ENCODE assay signal across 8 cellular contexts in the genomic region with DNA sequence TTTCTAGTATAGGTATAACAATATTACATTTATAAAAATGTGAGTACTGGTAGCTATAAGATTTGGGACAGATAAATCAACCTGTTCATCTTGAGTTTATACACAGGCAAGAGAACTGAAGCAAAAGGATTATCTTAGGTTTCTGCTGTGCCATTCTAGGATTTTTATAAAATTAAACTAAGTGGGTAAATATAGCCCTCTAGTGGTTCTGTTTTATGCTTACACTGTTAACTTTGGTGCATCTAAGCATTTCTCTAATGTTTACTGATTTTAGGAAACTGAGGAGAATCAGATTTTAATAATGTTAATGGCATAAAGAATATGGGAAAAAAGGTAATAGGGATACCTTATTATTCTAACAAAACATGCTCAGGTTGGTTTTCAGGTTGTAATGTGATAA. TPM values are rescaled to one million over a fixed set of nuclear protein-coding genes. Genes with fewer than 3 reads are reported as not detected.
A peak's percentile ranks its signal among the peaks of the same experiment; 100 is the strongest.
DNase-seq lines count a peak whose midpoint lies in the region; ATAC-seq, FAIRE-seq and TF ChIP-seq lines count a peak whose summit lies in the region.

No MANE protein-coding gene starts in this region.

- peaks cover under 1% of the 10 kb centered on the region for H3K4me1 Mint-ChIP-seq in activated T-cell treated with anti-CD3 and anti-CD28 coated beads, Interleukin-2, amount 50 U/mL, for 72 hours (ENCODE audit: low read depth)

- FAIRE-seq in small intestine (lab: Jason Lieb, UNC): peak; percentile 33

- H3K9me3 Mint-ChIP-seq in activated T-cell treated with anti-CD3 and anti-CD28 coated beads, Interleukin-2, amount 50 U/mL, for 72 hours: no peaks in the 10 kb centered on the region

- no peaks in the 10 kb centered on the region for H4K20me1 ChIP-seq in PC-9 (ENCODE audit: insufficient read depth)

- H3K4me3 ChIP-seq in PC-9: no peak overlapping the region
- H3K4me3 ChIP-seq in fibroblast of mammary gland (ENCODE audit: control insufficient read depth, low read depth, low read length): no peak overlapping the region
- H3K4me3 ChIP-seq in small intestine (ENCODE audit: low read depth in 1 of 2, low read length in 2 of 2): no peak overlapping the region

- ATAC-seq in GM21723 (IDR thresholded peaks at IDR 0.05; ENCODE audit: unreplicated experiment) (peak; percentile 77), GM21528 (IDR thresholded peaks at IDR 0.05; ENCODE audit: low FRiP score, unreplicated experiment) (no peak)
- no peak for ATAC-seq in activated T-cell treated with anti-CD3 and anti-CD28 coated beads, Interleukin-2, amount 50 U/mL, for 72 hours (replicated peaks in 1 of 2)

- H2AFZ ChIP-seq in PC-9: no peak overlapping the region

- intact Hi-C loops in PC-9 (cut with micrococcal nuclease; ENCODE audit: unreplicated experiment): loop anchor here (1.0 to 5.0 kb wide), 2 partner anchors 96 to 399 kb away; no protein-coding TSS in a partner anchor

- H3K4me3 Mint-ChIP-seq in activated T-cell treated with anti-CD3 and anti-CD28 coated beads, Interleukin-2, amount 50 U/mL, for 72 hours: no peak overlapping the region

- H3K4me1 ChIP-seq in PC-9 (replicated peaks; ENCODE audit: insufficient read depth) (no peaks in the 10 kb centered on the region), small intestine (ENCODE audit: control insufficient read depth in 2 of 2, insufficient read depth in 1 of 2, low read depth in 1 of 2, low read length in 1 of 2) (no peaks in the 10 kb centered on the region)

- H3F3A ChIP-seq in PC-9 (ENCODE audit: insufficient read depth, low read depth): 0 out of 2 replicates have a peak, but pooled peaks cover 9% of the 10 kb centered on the region

- no peak overlapping the region for H3K27ac Mint-ChIP-seq in activated T-cell treated with anti-CD3 and anti-CD28 coated beads, Interleukin-2, amount 50 U/mL, for 72 hours

- H3K9me3 ChIP-seq in PC-9 (ENCODE audit: insufficient read depth, low read depth): no peaks in the 10 kb centered on the region
- H3K9me3 ChIP-seq in small intestine (ENCODE audit: control insufficient read depth, low read depth): no peaks in the 10 kb centered on the region

- TF ChIP-seq CTCF in PC-9 (conservative IDR thresholded peaks at IDR 0.05): peak; percentile 66
- peak; percentile 53 for TF ChIP-seq CTCF in fibroblast of mammary gland (conservative IDR thresholded peaks at IDR 0.05; ENCODE audit: control insufficient read depth, insufficient read depth, low read depth, low read length)

- H3K27me3 ChIP-seq in PC-9 (ENCODE audit: insufficient read depth, low read depth) (no peaks in the 10 kb centered on the region), small intestine (ENCODE audit: control insufficient read depth in 2 of 2, insufficient read depth in 2 of 2, low read length in 2 of 2) (no peaks in the 10 kb centered on the region)

- H3K9me2 ChIP-seq in PC-9 (ENCODE audit: insufficient read depth): no peaks in the 10 kb centered on the region

- POLR2A ChIA-PET in PC-9 (lab: Charles Lee; ENCODE audit: unreplicated experiment): no interaction called here

- CTCF ChIA-PET in PC-9 (lab: Charles Lee): no interaction called here

- H3K27ac ChIP-seq in PC-9 (no peak overlapping the region), small intestine (ENCODE audit: low read depth in 1 of 2, low read length in 1 of 2) (no peak overlapping the region)

- no peaks in the 10 kb centered on the region for H3K79me2 ChIP-seq in PC-9 (ENCODE audit: low read depth)

- no peak overlapping the region for H3K4me2 ChIP-seq in PC-9

- peaks cover 2 to 8% of the 10 kb centered on the region in 2 donors for H3K36me3 Mint-ChIP-seq in activated T-cell treated with anti-CD3 and anti-CD28 coated beads, Interleukin-2, amount 50 U/mL, for 72 hours (ENCODE audit: insufficient read depth in 2 of 2)

- BruUV-seq in PC-9 (replicated peaks; lab: Mats Ljungman, UMichigan): no TSS peak

- peaks cover 4% of the 10 kb centered on the region; the same call in 1 of the 2 replicates for H3K36me3 ChIP-seq in PC-9 (ENCODE audit: low read depth)
- H3K36me3 ChIP-seq in small intestine (ENCODE audit: control insufficient read depth in 2 of 2, insufficient read depth in 2 of 2, low read length in 2 of 2): peaks cover 3% of the 10 kb centered on the region in 2 donors

- H3K27me3 Mint-ChIP-seq in activated T-cell treated with anti-CD3 and anti-CD28 coated beads, Interleukin-2, amount 50 U/mL, for 72 hours (ENCODE audit: low read depth): no peaks in the 10 kb centered on the region

- DNase-seq in EH (ENCODE audit: low read depth): peak; percentile 36
- DNase-seq in PC-9: no peak
- peak; percentile 39 for DNase-seq in fibroblast of mammary gland (ENCODE audit: low read depth)
- no peak for DNase-seq in small intestine
- DNase-seq in activated T-cell treated with anti-CD3 and anti-CD28 coated beads, Interleukin-2, amount 50 U/mL, for 72 hours: no peak
- DNase-seq in activated CD4-positive, alpha-beta T cell treated with anti-CD3 and anti-CD28 coated beads, Interleukin-2, amount 50 U/mL, for 4 hours: no peak

RNA-seq across cellular contexts. Expression of a gene that starts 1.1 kb away (rescaled TPM):
- total RNA-seq in PC-9 (2021): 0.24 TPM in 1 of 2 replicates, not detected in the other
- under 1 TPM in 1 of 3 donors, not detected in 2; 0.15 TPM for polyA plus RNA-seq in small intestine
- under 1 TPM in 1 of 2 donors, not detected in 1; 0.99 TPM for total RNA-seq in activated T-cell treated with anti-CD3 and anti-CD28 coated beads, Interleukin-2, amount 50 U/mL, for 72 hours

RNA-seq across cellular contexts. Expression of a gene that starts 11.2 kb away (rescaled TPM):
- 12.1 and 16.0 TPM in 2 replicates for total RNA-seq in PC-9 (2021)
- polyA plus RNA-seq in small intestine: 10 to 100 TPM; 12.3 to 39.6 (median 14.9) TPM
- total RNA-seq in activated T-cell treated with anti-CD3 and anti-CD28 coated beads, Interleukin-2, amount 50 U/mL, for 72 hours: 10 to 100 TPM; 23.8 to 33.6 TPM

RNA-seq across cellular contexts. Expression of a gene that starts 21.2 kb away (rescaled TPM):
- not detected in 2 replicates for total RNA-seq in PC-9 (2021)
- polyA plus RNA-seq in small intestine: under 1 TPM; 0.04 to 0.54 (median 0.22) TPM
- under 1 TPM; 0.09 to 0.46 TPM for total RNA-seq in activated T-cell treated with anti-CD3 and anti-CD28 coated beads, Interleukin-2, amount 50 U/mL, for 72 hours

RNA-seq across cellular contexts. Expression of a gene that starts 24.9 kb away (rescaled TPM):
- total RNA-seq in PC-9 (2021): 1.6 and 2.2 TPM in 2 replicates
- 10 to 100 TPM in 1 of 3 donors, 1 to 10 TPM in 2; 6.5 to 43.4 (median 8.1) TPM for polyA plus RNA-seq in small intestine
- under 1 TPM; 0.17 to 0.81 TPM for total RNA-seq in activated T-cell treated with anti-CD3 and anti-CD28 coated beads, Interleukin-2, amount 50 U/mL, for 72 hours

Comparison
In these comparisons a context has a peak if more than half of its experiments do, and no peak if none do; other contexts are left out.
1. DNase-seq: peak in EH (single experiment) and fibroblast of mammary gland (single experiment); none in PC-9 (0 of 2), small intestine (single experiment), activated T-cell treated with anti-CD3 and anti-CD28 coated beads, Interleukin-2, amount 50 U/mL, for 72 hours (0 of 2) and activated CD4-positive, alpha-beta T cell treated with anti-CD3 and anti-CD28 coated beads, Interleukin-2, amount 50 U/mL, for 4 hours (0 of 2).